Comparison of ENCODE assay signal across 18 cellular contexts in the genomic region with DNA sequence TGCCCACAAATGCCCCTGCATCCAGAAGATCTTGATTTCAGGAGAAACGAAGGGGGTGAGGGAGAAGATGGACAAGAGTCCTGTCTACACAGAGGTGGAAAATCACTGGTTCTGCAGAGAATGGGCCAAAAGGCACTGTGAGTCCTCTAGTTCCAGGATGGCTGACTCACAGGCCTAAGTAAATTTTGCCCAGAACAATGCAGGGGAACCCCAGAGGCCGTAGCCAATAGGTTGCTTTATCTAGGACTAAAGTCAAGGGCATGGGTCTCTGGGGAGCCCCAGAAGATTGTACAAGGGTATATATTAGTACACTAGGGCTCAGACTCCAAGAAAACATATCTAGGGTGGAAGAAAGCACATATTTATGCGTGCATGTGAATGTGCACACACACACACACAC.
A peak's percentile ranks its signal among the peaks of the same experiment; 100 is the strongest.
DNase-seq lines count a peak whose midpoint lies in the region; ATAC-seq and TF ChIP-seq lines count a peak whose summit lies in the region.
"Had no signal": no experiment of that assay in that cellular context is flagged by ENCODE, and none has a peak within 500 bp of the region (broad histone marks: within the 10 kb centered on the region; RNA-seq: fewer than 3 reads in every experiment).

No MANE protein-coding gene starts in this region.

- TF ChIP-seq CTCF in omental fat pad (IDR thresholded peaks at IDR 0.05), result no peak

- ATAC-seq in omental fat pad (ENCODE audit: low FRiP score), result peak; percentile 62
- ATAC-seq in GM18873 (IDR thresholded peaks at IDR 0.05; ENCODE audit: low FRiP score, unreplicated experiment), result no peak
- ATAC-seq: HCT116 had no signal

- DNase-seq in T1000 (lab: John Stamatoyannopoulos, UW), result peak; percentile 3
- peak; percentile 13 for DNase-seq in fibroblast of gingiva (ENCODE audit: low read depth)
- DNase-seq in omental fat pad (ENCODE audit: low spot score), result no peak
- DNase-seq in nucleus accumbens (lab: John Stamatoyannopoulos, UW), result no peak
- no peak for DNase-seq in NOMO-1 treated with dmso at 0.1 percent for 144 hours (lab: John Stamatoyannopoulos, UW; ENCODE audit: unreplicated experiment)
- DNase-seq in SKM-1 treated with dmso at 0.1 percent for 144 hours (lab: John Stamatoyannopoulos, UW; ENCODE audit: unreplicated experiment), result no peak
- DNase-seq: BE2C; CD4-positive, CD25-positive, alpha-beta regulatory T cell; COR-L47; DMS 273 treated with DMSO at 0.1 percent for 48 hours; DND-41; GOT3; Karpas-422; NCI-H1417 treated with DMSO at 0.1 percent for 48 hours; NCI-H2029; NCI-H526 had no signal

Comparison
In these comparisons a context has a peak if more than half of its experiments do, and no peak if none do; other contexts are left out.
1. DNase-seq: peak in T1000 (single experiment) and fibroblast of gingiva (single experiment); none in omental fat pad (single experiment), nucleus accumbens (0 of 56), NOMO-1 treated with dmso at 0.1 percent for 144 hours (single experiment) and SKM-1 treated with dmso at 0.1 percent for 144 hours (single experiment).